Comparison of ENCODE assay signal across 21 cellular contexts in the genomic region with DNA sequence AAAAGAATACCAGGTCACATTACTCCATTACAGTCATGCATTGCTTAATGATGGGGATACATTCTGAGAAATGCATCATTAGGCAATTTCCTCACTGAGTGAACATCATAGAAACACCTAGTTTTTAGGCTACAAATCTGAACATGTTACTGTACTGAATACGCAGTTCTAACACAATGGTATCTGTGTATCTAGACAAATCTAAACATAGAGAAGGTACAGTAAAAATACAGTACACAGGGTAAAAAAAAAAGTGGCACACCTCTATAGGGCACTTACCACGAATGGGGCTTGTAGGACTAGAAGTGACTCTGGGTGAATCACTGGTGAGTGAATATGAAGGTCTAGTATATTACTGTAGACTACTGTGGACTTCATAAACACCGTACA.
DNase-seq lines count a peak whose midpoint lies in the region; ATAC-seq and TF ChIP-seq lines count a peak whose summit lies in the region.
"Had no signal": no experiment of that assay in that cellular context is flagged by ENCODE, and none has a peak within 500 bp of the region (broad histone marks: within the 10 kb centered on the region; RNA-seq: fewer than 3 reads in every experiment).

No MANE protein-coding gene starts in this region.

- H2AFZ ChIP-seq in IMR-90 (replicated peaks; ENCODE audit: low read length, poor library complexity) (no peak overlapping the region), mesenchymal stem cell (ENCODE audit: low read depth, low read length) (no peak overlapping the region)
- H2AFZ ChIP-seq: neural progenitor cell had no signal

- H3K4me3 ChIP-seq in IMR-90 (ENCODE audit: insufficient read depth, low read depth, low read length) (no peak overlapping the region), mesenchymal stem cell (ENCODE audit: insufficient read depth in 1 of 2, low read depth in 1 of 2, low read length in 2 of 2) (no peak overlapping the region)
- H3K4me3 ChIP-seq: BLaER1 treated with 17β-estradiol and CSF1 and Interleukin-3, amounts not matched to agents 10 nM and 100 nM; neural progenitor cell had no signal

- dilution Hi-C loops in IMR-90 (cut with HindIII; ENCODE audit: low sequenced_read_pairs, unreplicated experiment), result no loop called here

- POLR2A ChIA-PET in IMR-90 (lab: Charles Lee; ENCODE audit: unreplicated experiment), result no interaction called here

- H3K9me3 ChIP-seq in IMR-90 (ENCODE audit: control insufficient read depth, insufficient read depth, low read length) (no peaks in the 10 kb centered on the region), mesenchymal stem cell (ENCODE audit: control insufficient read depth, low read length) (no peaks in the 10 kb centered on the region)

- H3K27me3 ChIP-seq in IMR-90 (ENCODE audit: control insufficient read depth, insufficient read depth, low read length), result no peaks in the 10 kb centered on the region
- no peaks in the 10 kb centered on the region for H3K27me3 ChIP-seq in mesenchymal stem cell (ENCODE audit: control insufficient read depth in 1 of 2, insufficient read depth in 1 of 2, low read length in 2 of 2)
- H3K27me3 ChIP-seq: BLaER1 treated with 17β-estradiol and CSF1 and Interleukin-3, amounts not matched to agents 10 nM and 100 nM; neural progenitor cell had no signal

- no TSS peak for BruUV-seq in IMR-90 (replicated peaks; lab: Mats Ljungman, UMichigan)

- H2BK15ac ChIP-seq in IMR-90 (ENCODE audit: low read depth, low read length) (no peak overlapping the region), mesenchymal stem cell (ENCODE audit: low read depth, poor library complexity, severe bottlenecking) (no peak overlapping the region)

- in situ Hi-C loops in IMR-90 (cut with MboI; ENCODE audit: low sequenced_read_pairs), result loop anchor here (25.0 kb wide), 1 partner anchor 528 kb away; no protein-coding TSS in a partner anchor

- H3K4me2 ChIP-seq in IMR-90 (ENCODE audit: low read depth, low read length), result no peak overlapping the region
- H3K4me2 ChIP-seq in mesenchymal stem cell (ENCODE audit: low read length, poor library complexity, severe bottlenecking), result no peak overlapping the region
- H3K4me2 ChIP-seq: neural progenitor cell had no signal

- intact Hi-C loops in IMR-90 (cut with micrococcal nuclease) (no loop called here), cardiac septum (cut with DNase I) (no loop called here)

- no CpG with 5 or more reads among the region's 3 CpGs for WGBS in IMR-90 (ENCODE audit: extremely low coverage in 2 of 2, insufficient read length in 1 of 2), 2 experiments
- WGBS in mesenchymal stem cell, result no CpG with 5 or more reads among the region's 3 CpGs

- H3K27ac ChIP-seq in IMR-90 (ENCODE audit: insufficient read depth, low read length), result no peak overlapping the region
- H3K27ac ChIP-seq in mesenchymal stem cell (ENCODE audit: low read length, poor library complexity, severe bottlenecking), result no peak overlapping the region
- H3K27ac ChIP-seq: neural progenitor cell had no signal

- no peak for TF ChIP-seq CTCF in IMR-90 (conservative IDR thresholded peaks at IDR 0.05; ENCODE audit: low read depth, low read length)

- H3K23ac ChIP-seq in IMR-90 (ENCODE audit: low read depth, low read length), result no peak overlapping the region
- no peak overlapping the region for H3K23ac ChIP-seq in mesenchymal stem cell (ENCODE audit: low read length in 2 of 2)

- H2AK5ac ChIP-seq in IMR-90 (ENCODE audit: low read depth, low read length) (no peak overlapping the region), mesenchymal stem cell (ENCODE audit: low read length, severe bottlenecking) (no peak overlapping the region)

- no peak for TF ChIP-seq POLR2A in IMR-90 (IDR thresholded peaks at IDR 0.05; ENCODE audit: low read depth, low read length)

- H2BK12ac ChIP-seq in mesenchymal stem cell (ENCODE audit: low read length in 2 of 2), result no peak overlapping the region

- H3K4me1 ChIP-seq in IMR-90 (ENCODE audit: control insufficient read depth, insufficient read depth, low read length) (no peaks in the 10 kb centered on the region; the same call in 1 of the 2 replicates), mesenchymal stem cell (ENCODE audit: control insufficient read depth, insufficient read depth, low read depth, low read length) (peaks cover 5% of the 10 kb centered on the region)

- H3K79me1 ChIP-seq in IMR-90 (ENCODE audit: low read depth in 1 of 2, low read length in 2 of 2) (peaks cover 21 to 51% of the 10 kb centered on the region in 2 experiments), mesenchymal stem cell (replicated peaks; ENCODE audit: low read length, poor library complexity, severe bottlenecking) (peaks cover 25% of the 10 kb centered on the region)

- H3K56ac ChIP-seq in IMR-90 (ENCODE audit: extremely low read depth, insufficient read depth, low read length), result no peak overlapping the region

- H2AK9ac ChIP-seq in IMR-90 (replicated peaks; ENCODE audit: low read depth, low read length, poor library complexity), result no peak overlapping the region

- H3K9me1 ChIP-seq in IMR-90 (ENCODE audit: insufficient read depth, low read length), result 0 out of 2 replicates have a peak, but pooled peaks cover 3% of the 10 kb centered on the region

- H3K9ac ChIP-seq in IMR-90 (ENCODE audit: low read depth, low read length), result no peak overlapping the region
- no peak overlapping the region for H3K9ac ChIP-seq in mesenchymal stem cell (ENCODE audit: low read length)
- H3K9ac ChIP-seq: BLaER1 treated with 17β-estradiol and CSF1 and Interleukin-3, amounts not matched to agents 10 nM and 100 nM; neural progenitor cell had no signal

- peaks cover 10% of the 10 kb centered on the region for H3K36me3 ChIP-seq in IMR-90 (ENCODE audit: control insufficient read depth, insufficient read depth, low read length)
- H3K36me3 ChIP-seq in mesenchymal stem cell (ENCODE audit: control insufficient read depth in 1 of 2, insufficient read depth in 2 of 2, low read depth in 1 of 2, low read length in 2 of 2), result peaks cover 6 to 12% of the 10 kb centered on the region in 2 experiments
- H3K36me3 ChIP-seq: neural progenitor cell had no signal

- peak; percentile 40; the same call in 1 of the 2 replicates for ATAC-seq in IMR-90 (ENCODE audit: low read depth)
- no peak for ATAC-seq in GM19035 (IDR thresholded peaks at IDR 0.05; ENCODE audit: unreplicated experiment)

- no peak overlapping the region for H2BK20ac ChIP-seq in IMR-90 (ENCODE audit: low read depth, low read length)

- H2BK5ac ChIP-seq in IMR-90 (ENCODE audit: low read depth, low read length, poor library complexity, severe bottlenecking) (peak overlapping the region; percentile 38), mesenchymal stem cell (ENCODE audit: low read depth, low read length, poor library complexity, severe bottlenecking) (no peak overlapping the region)

- no peak overlapping the region for H4K8ac ChIP-seq in IMR-90 (ENCODE audit: low read depth in 2 of 2, low read length in 2 of 2)
- H4K8ac ChIP-seq in mesenchymal stem cell (ENCODE audit: low read length), result no peak overlapping the region

- H3K18ac ChIP-seq in IMR-90 (ENCODE audit: low read depth, low read length) (no peak overlapping the region), mesenchymal stem cell (ENCODE audit: low read depth in 1 of 2, low read length in 2 of 2) (no peak overlapping the region)

- peaks cover 3% of the 10 kb centered on the region for H4K20me1 ChIP-seq in IMR-90 (ENCODE audit: insufficient read depth, low read length)

- H3K14ac ChIP-seq in IMR-90 (replicated peaks; ENCODE audit: low read depth, low read length) (no peak overlapping the region), mesenchymal stem cell (ENCODE audit: low read length in 2 of 2) (no peak overlapping the region)

- no peak for TF ChIP-seq RAD21 in IMR-90 (IDR thresholded peaks at IDR 0.05; ENCODE audit: low read length)

- CTCF ChIA-PET in IMR-90 (lab: Yijun Ruan, JAX), result interaction anchor here (0.6 kb wide), 1 partner anchor 242 kb away, joined by 3 read pairs; no protein-coding TSS in a partner anchor

- no peak overlapping the region for H3K4ac ChIP-seq in IMR-90 (ENCODE audit: low read depth, low read length)
- H3K4ac ChIP-seq in mesenchymal stem cell (ENCODE audit: low read depth in 1 of 2, low read length in 2 of 2), result no peak overlapping the region

- no peak overlapping the region for H4K5ac ChIP-seq in IMR-90 (ENCODE audit: low read depth, low read length)

- H4K91ac ChIP-seq in IMR-90 (ENCODE audit: insufficient read depth, low read depth, low read length) (no peak overlapping the region), mesenchymal stem cell (ENCODE audit: low read length) (no peak overlapping the region)

- H2BK120ac ChIP-seq in IMR-90 (ENCODE audit: low read depth, low read length) (no peak overlapping the region), mesenchymal stem cell (ENCODE audit: low read depth, low read length) (no peak overlapping the region)

- peak; percentile 43 for DNase-seq in NCI-H446 treated with DMSO at 0.1 percent for 48 hours (lab: John Stamatoyannopoulos, UW)
- no peak for DNase-seq in NCI-H446 (lab: John Stamatoyannopoulos, UW)
- peak; percentile 17 for DNase-seq in IMR-90
- DNase-seq in amniotic epithelial cell (ENCODE audit: low read depth), result peak; percentile 47
- peak; percentile 26 for DNase-seq in mesenchymal stem cell
- DNase-seq in nucleus accumbens (lab: John Stamatoyannopoulos, UW), result no peak
- DNase-seq in cardiac septum (ENCODE audit: low spot score), result no peak
- DNase-seq: 8988T; activated B cell treated with CpG ODN at 0.5 μM for 24 hours; activated CD8-positive, alpha-beta memory T cell treated with anti-CD3 and anti-CD28 coated beads for 24 hours; activated T-cell treated with anti-CD3 and anti-CD28 coated beads, Interleukin-2, amount 50 U/mL, for 72 hours; effector CD4-positive, alpha-beta T cell; HFFc6; kidney; NCI-H2029 treated with DMSO at 0.1 percent for 48 hours; NCI-H526; OCI-M1; SHP77 treated with DMSO at 0.1 percent for 48 hours had no signal

TF ChIP-seq in IMR-90, 13 proteins besides CTCF, POLR2A, EP300 and RAD21:
- TF ChIP-seq RCOR1 (IDR thresholded peaks at IDR 0.05; ENCODE audit: insufficient replicate concordance, low read length) (no peak), CEBPB (IDR thresholded peaks at IDR 0.05; ENCODE audit: low read depth, low read length) (peak; percentile 73)

Comparison
In these comparisons a context has a peak if more than half of its experiments do, and no peak if none do; other contexts are left out.
1. DNase-seq: peak in NCI-H446 treated with DMSO at 0.1 percent for 48 hours (single experiment), IMR-90 (single experiment), amniotic epithelial cell (single experiment) and mesenchymal stem cell (single experiment); none in NCI-H446 (0 of 2), nucleus accumbens (0 of 56) and cardiac septum (single experiment).